ENCODE assay signal across 13 cellular contexts in the genomic region with DNA sequence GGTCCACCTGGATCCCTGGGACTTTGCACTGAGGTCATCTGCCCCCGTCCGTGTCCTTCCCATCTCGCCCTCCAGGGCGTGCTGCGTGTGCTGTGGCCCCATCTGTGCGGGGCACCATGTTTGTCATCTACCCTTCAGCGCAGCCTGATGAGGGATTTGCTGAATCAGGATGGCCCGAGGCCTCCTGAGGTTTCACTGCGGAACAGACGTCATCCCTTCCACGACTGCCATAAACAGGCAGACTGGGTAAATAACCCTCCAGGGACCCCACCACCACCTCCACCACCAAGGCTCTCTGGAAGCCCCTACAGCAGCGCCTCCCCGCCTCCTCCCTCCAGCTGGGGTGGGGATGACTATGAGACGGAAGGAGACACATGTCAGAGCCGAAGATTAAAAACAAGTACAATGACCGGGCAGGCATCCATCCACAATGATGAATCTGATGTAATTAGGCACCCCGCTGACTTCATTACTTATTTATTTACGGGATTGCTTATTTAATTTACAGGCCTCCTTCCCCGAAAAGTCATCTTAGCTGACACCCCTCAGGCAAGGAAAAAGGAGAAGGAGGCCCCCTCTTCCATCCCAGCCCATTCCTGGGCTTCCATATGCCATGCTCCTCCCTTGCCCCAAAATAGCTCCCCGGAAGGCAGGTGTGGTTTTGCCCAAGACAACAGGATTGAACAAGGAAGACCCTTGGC. TPM values are rescaled to one million over a fixed set of nuclear protein-coding genes. Genes with fewer than 3 reads are reported as not detected.
DNase-seq lines count a peak whose midpoint lies in the region; ATAC-seq, FAIRE-seq and TF ChIP-seq lines count a peak whose summit lies in the region.
"Had no signal": no experiment of that assay in that cellular context is flagged by ENCODE, and none has a peak within 500 bp of the region (broad histone marks: within the 10 kb centered on the region; RNA-seq: fewer than 3 reads in every experiment).

No MANE protein-coding gene starts in this region.

- TF ChIP-seq POLR2A in K562 (conservative IDR thresholded peaks at IDR 0.05): no peak

- BruUV-seq in K562 (replicated peaks; lab: Mats Ljungman, UMichigan): no TSS peak

- H3K4me3 ChIP-seq in BJ (ENCODE audit: low read depth, low read length): no peak overlapping the region
- H3K4me3 ChIP-seq in K562: no peak overlapping the region
- no peak overlapping the region for H3K4me3 ChIP-seq in mesenchymal stem cell (ENCODE audit: insufficient read depth in 1 of 2, low read depth in 1 of 2, low read length in 2 of 2)
- H3K4me3 ChIP-seq: right lobe of liver had no signal

- H3K14ac ChIP-seq in mesenchymal stem cell (ENCODE audit: low read length in 2 of 2): no peak overlapping the region

- no peak overlapping the region for H3K4me2 ChIP-seq in K562 (ENCODE audit: insufficient read depth, low read length)
- no peak overlapping the region for H3K4me2 ChIP-seq in mesenchymal stem cell (ENCODE audit: low read length, poor library complexity, severe bottlenecking)

- H3K79me1 ChIP-seq in mesenchymal stem cell (replicated peaks; ENCODE audit: low read length, poor library complexity, severe bottlenecking): peaks cover 23% of the 10 kb centered on the region

- H3K9ac ChIP-seq in K562 (ENCODE audit: insufficient read depth in 1 of 2, low read depth in 2 of 2, low read length in 2 of 2) (peak overlapping the region in 1 of 2 experiments; percentile 77; a peak in 2 of 4 replicates), mesenchymal stem cell (ENCODE audit: low read length) (peak overlapping the region; percentile 36)

- H3K27me3 ChIP-seq in BJ (ENCODE audit: control insufficient read depth, insufficient read depth, low read length): no peaks in the 10 kb centered on the region
- H3K27me3 ChIP-seq in K562 (ENCODE audit: control insufficient read depth in 2 of 2, insufficient read depth in 2 of 2, low read length in 2 of 2): no peaks in the 10 kb centered on the region
- no peaks in the 10 kb centered on the region for H3K27me3 ChIP-seq in mesenchymal stem cell (ENCODE audit: control insufficient read depth in 1 of 2, insufficient read depth in 1 of 2, low read length in 2 of 2)
- H3K27me3 ChIP-seq: right lobe of liver had no signal

- TF ChIP-seq EP300 in K562 (IDR thresholded peaks at IDR 0.05; ENCODE audit: low read length): no peak

- no peak overlapping the region for H2BK15ac ChIP-seq in mesenchymal stem cell (ENCODE audit: low read depth, poor library complexity, severe bottlenecking)

- H3K4me1 ChIP-seq in K562 (replicated peaks in 1 of 2; ENCODE audit: control insufficient read depth in 2 of 2, insufficient read depth in 2 of 2, low read length in 2 of 2) (peaks cover 0 to 40% of the 10 kb centered on the region in 2 experiments; a peak in 2 of 5 replicates), mesenchymal stem cell (ENCODE audit: control insufficient read depth, insufficient read depth, low read depth, low read length) (peaks cover 62% of the 10 kb centered on the region)
- H3K4me1 ChIP-seq: right lobe of liver had no signal

- H3K4ac ChIP-seq in mesenchymal stem cell (ENCODE audit: low read depth in 1 of 2, low read length in 2 of 2): peak overlapping the region in 1 of 2 experiments; percentile 11

- FAIRE-seq in K562 (lab: Jason Lieb, UNC): no peak
- FAIRE-seq: H54 had no signal

- WGBS in K562 (ENCODE audit: insufficient coverage, low coverage, missing lambda C conversion rate): 88% methylated on average over 18 of the region's 20 CpGs
- 78% methylated on average over 20 of the region's 20 CpGs for WGBS in mesenchymal stem cell

- H2AFZ ChIP-seq in K562 (ENCODE audit: low read depth, low read length) (no peak overlapping the region), mesenchymal stem cell (ENCODE audit: low read depth, low read length) (no peak overlapping the region)

- no peak overlapping the region for H2BK120ac ChIP-seq in mesenchymal stem cell (ENCODE audit: low read depth, low read length)

- no peak overlapping the region for H2AK5ac ChIP-seq in mesenchymal stem cell (ENCODE audit: low read length, severe bottlenecking)

- H4K8ac ChIP-seq in mesenchymal stem cell (ENCODE audit: low read length): peak overlapping the region; percentile 33

- ATAC-seq in K562 (peak; percentile 72), HG03135 (IDR thresholded peaks at IDR 0.05; ENCODE audit: unreplicated experiment) (no peak), GM21515 (IDR thresholded peaks at IDR 0.05; ENCODE audit: unreplicated experiment) (no peak)
- ATAC-seq: left lobe of liver; right lobe of liver; stimulated activated memory B cell treated with anti-CD40 and anti-IgM and Interleukin-4, amounts not matched to agents 10 μg/mL and 1 μg/mL and 100 μg/mL, for 72 hours had no signal

- no peak overlapping the region for H4K91ac ChIP-seq in mesenchymal stem cell (ENCODE audit: low read length)

- peak overlapping the region in 1 of 2 experiments; percentile 25 for H3K18ac ChIP-seq in mesenchymal stem cell (ENCODE audit: low read depth in 1 of 2, low read length in 2 of 2)

- intact Hi-C loops in K562 (cut with micrococcal nuclease): no loop called here

- no peak overlapping the region for H3K23ac ChIP-seq in mesenchymal stem cell (ENCODE audit: low read length in 2 of 2)

- in situ Hi-C loops in K562 (cut with MboI): no loop called here

- H3K79me2 ChIP-seq in K562 (ENCODE audit: control insufficient read depth, insufficient read depth, low read length): peaks cover 14% of the 10 kb centered on the region; the same call in 2 of the 3 replicates

- CTCF ChIA-PET in BJ (lab: Yijun Ruan, JAX): interaction anchor here (0.9 to 1.5 kb wide), 2 partner anchors 9 to 237 kb away, joined by 3 read pairs; no protein-coding TSS in a partner anchor
- CTCF ChIA-PET in K562 (lab: Yijun Ruan, JAX; ENCODE audit: low intra/inter-chr PET ratio): no interaction called here

- no peak overlapping the region for H2BK5ac ChIP-seq in mesenchymal stem cell (ENCODE audit: low read depth, low read length, poor library complexity, severe bottlenecking)

- no peak for TF ChIP-seq RAD21 in K562 (CRISPR knock-in tag; conservative IDR thresholded peaks at IDR 0.05 in 1 of 2, IDR thresholded peaks at IDR 0.05 in 1 of 2)

- no peak overlapping the region for H2BK12ac ChIP-seq in mesenchymal stem cell (ENCODE audit: low read length in 2 of 2)

- H3K9me1 ChIP-seq in K562 (ENCODE audit: control insufficient read depth, insufficient read depth, low read length): no peaks in the 10 kb centered on the region

- TF ChIP-seq CTCF in BJ (IDR thresholded peaks at IDR 0.05; ENCODE audit: insufficient read depth, low read depth, low read length): peak; percentile 22; the same call in 1 of the 2 replicates
- 0 out of 6 replicates have a peak, but pooled peaks of 2 of the 3 experiments have one; percentile 9 to 23 for TF ChIP-seq CTCF in K562 (IDR thresholded peaks at IDR 0.05 in 2 of 3, conservative IDR thresholded peaks at IDR 0.05 in 1 of 3; ENCODE audit: insufficient read depth in 2 of 3, low read depth in 1 of 3, low read length in 3 of 3)

- H3K9me3 ChIP-seq in K562 (replicated peaks; ENCODE audit: control insufficient read depth, insufficient read depth, low read depth, low read length) (no peaks in the 10 kb centered on the region), mesenchymal stem cell (ENCODE audit: control insufficient read depth, low read length) (no peaks in the 10 kb centered on the region)
- H3K9me3 ChIP-seq: right lobe of liver had no signal

- H3K27ac ChIP-seq in K562 (ENCODE audit: extremely low read depth, low read depth, low read length) (no peak overlapping the region), mesenchymal stem cell (ENCODE audit: low read length, poor library complexity, severe bottlenecking) (no peak overlapping the region)
- H3K27ac ChIP-seq: right lobe of liver had no signal

- POLR2A ChIA-PET in BJ (lab: Charles Lee): no interaction called here
- POLR2A ChIA-PET in K562 (lab: Yijun Ruan, JAX): interaction anchor here (1.1 kb wide), 1 partner anchor 9 kb away, joined by 3 read pairs; no protein-coding TSS in a partner anchor

- H3K36me3 ChIP-seq in BJ (ENCODE audit: control insufficient read depth, insufficient read depth, low read length) (peaks cover 1% of the 10 kb centered on the region; the same call in 1 of the 2 replicates), K562 (ENCODE audit: control insufficient read depth, insufficient read depth, low read length) (0 out of 3 replicates have a peak, but pooled peaks cover 7% of the 10 kb centered on the region), mesenchymal stem cell (ENCODE audit: control insufficient read depth in 1 of 2, insufficient read depth in 2 of 2, low read depth in 1 of 2, low read length in 2 of 2) (peaks cover 0 to 47% of the 10 kb centered on the region in 2 experiments)
- H3K36me3 ChIP-seq: right lobe of liver had no signal

- peaks cover 9% of the 10 kb centered on the region for H4K20me1 ChIP-seq in K562 (replicated peaks; ENCODE audit: control insufficient read depth, insufficient read depth, low read length)

- DNase-seq in BJ (ENCODE audit: low read depth): no peak
- DNase-seq in NCI-H1105 (lab: John Stamatoyannopoulos, UW): peak; percentile 42
- no peak for DNase-seq in K562 (ENCODE audit: extremely low read depth in 1 of 4, low spot score in 3 of 4)
- DNase-seq in mesenchymal stem cell: peak; percentile 45
- no peak for DNase-seq in NK-92 treated with Interleukin-12 subunit alpha and Interleukin-12 subunit beta, amount 100 ng/mL, for 24 hours (lab: John Stamatoyannopoulos, UW)
- DNase-seq in Kasumi-1 (lab: John Stamatoyannopoulos, UW): no peak
- DNase-seq: activated effector memory CD4-positive, alpha-beta T cell treated with Interleukin-2 at 50 U/mL for 16 hours; right lobe of liver had no signal

RNA-seq across cellular contexts. Expression of gene NCOR2, which starts 39.4 kb away (rescaled TPM):
- polyA plus RNA-seq in BJ (2011; rRNA removed) (7.5 and 8.3 TPM in 2 replicates), K562 (2011; rRNA removed) (3.1 and 4.2 TPM in 2 replicates), K562 (2014; fragmentation: Illumina TruSeq; extraction: Trizol) (22.6 and 36.3 TPM in 2 replicates), K562 (2014; fragmentation: Nextera tagmentation; extraction: Ambion mirVana) (under 1 TPM; 0.18 to 0.20 TPM), K562 (2014; rRNA removed) (24.9 and 29.2 TPM in 2 replicates)
- polyA minus RNA-seq in BJ (2011; rRNA and poly(A)+ RNA removed): 24.9 and 29.3 TPM in 2 replicates
- total RNA-seq in K562 (2011; cell fraction: chromatin; rRNA removed; ENCODE audit: low replicate concordance): 66.7 and 165 TPM in 2 replicates
- 51.9 and 54.2 TPM in 2 replicates for total RNA-seq in K562 (2011; cell fraction: nucleolus; rRNA removed)
- 57.6 and 83.1 TPM in 2 replicates for total RNA-seq in K562 (2011; cell fraction: nucleoplasm; rRNA removed)
- total RNA-seq in K562 (2014; rRNA removed) (18.2 and 22.3 TPM in 2 replicates), K562 (2014; rRNA removed; fragmentation: Illumina TruSeq; extraction: Trizol) (2.8 and 4.1 TPM in 2 replicates), K562 (2015; rRNA removed; fragmentation: Illumina TruSeq; extraction: Trizol) (8.1 and 8.4 TPM in 2 replicates), K562 (2021) (124 and 126 TPM in 2 replicates)
- 4.1 and 9.7 TPM in 2 replicates for polyA plus RNA-seq in K562 (2011; cell fraction: cytosol; rRNA removed)
- polyA plus RNA-seq in K562 (2011; cell fraction: nucleus; rRNA removed): 20.4 and 29.6 TPM in 2 replicates
- polyA plus RNA-seq in K562 (2012): 56.5 and 65.0 TPM in 2 replicates
- 7.3 and 9.9 TPM in 2 replicates for polyA minus RNA-seq in K562 (2011; rRNA and poly(A)+ RNA removed)
- polyA minus RNA-seq in K562 (2011; cell fraction: cytosol; rRNA and poly(A)+ RNA removed): 27.1 and 60.8 TPM in 2 replicates
- polyA minus RNA-seq in K562 (2011; cell fraction: nucleus; rRNA and poly(A)+ RNA removed): 18.8 and 19.2 TPM in 2 replicates
- polyA plus RNA-seq in mesenchymal stem cell (2013, experiment 1 of 2): 120 TPM
- 113 TPM for polyA plus RNA-seq in mesenchymal stem cell (2013, experiment 2 of 2)

Comparison
In these comparisons a context has a peak if more than half of its experiments do, and no peak if none do; other contexts are left out.
1. DNase-seq: peak in NCI-H1105 (single experiment) and mesenchymal stem cell (single experiment); none in BJ (single experiment), K562 (0 of 4), NK-92 treated with Interleukin-12 subunit alpha and Interleukin-12 subunit beta, amount 100 ng/mL, for 24 hours (single experiment) and Kasumi-1 (0 of 2).